Comparison of ENCODE assay signal across 1 cellular context in the genomic region with DNA sequence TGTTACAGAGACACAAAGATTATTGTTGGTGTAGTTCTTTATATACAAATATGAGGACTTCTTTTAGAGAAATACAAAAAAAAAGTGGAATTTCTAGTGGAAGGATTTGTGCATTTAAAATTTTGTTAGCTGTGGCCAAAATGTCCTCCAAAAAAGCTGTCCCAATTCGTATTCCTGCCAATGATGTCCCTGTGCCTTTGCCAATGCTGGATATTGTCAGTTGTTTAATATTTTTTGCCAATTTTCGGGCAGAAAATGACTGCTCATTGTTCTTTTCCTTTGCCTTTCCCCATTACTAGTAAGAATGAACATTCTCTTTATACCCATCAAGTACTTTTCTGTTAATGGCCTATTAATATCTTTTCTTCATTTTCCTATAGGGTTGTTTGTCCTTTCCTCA.
TF ChIP-seq lines count a peak whose summit lies in the region.

No MANE protein-coding gene starts in this region.

TF ChIP-seq in IMR-90, 13 proteins besides CTCF, POLR2A, EP300 and RAD21:
- TF ChIP-seq CEBPB (IDR thresholded peaks at IDR 0.05; ENCODE audit: low read depth, low read length) (no peak), RCOR1 (IDR thresholded peaks at IDR 0.05; ENCODE audit: insufficient replicate concordance, low read length) (no peak), MXI1 (IDR thresholded peaks at IDR 0.05; ENCODE audit: borderline replicate concordance, low read depth, low read length) (no peak), CHD1 (IDR thresholded peaks at IDR 0.05; ENCODE audit: low read depth, low read length) (no peak), RFX5 (IDR thresholded peaks at IDR 0.05; ENCODE audit: low read depth, low read length) (no peak), FOS (IDR thresholded peaks at IDR 0.05; ENCODE audit: low read depth, low read length) (no peak)
- TF ChIP-seq, protein P1, sequence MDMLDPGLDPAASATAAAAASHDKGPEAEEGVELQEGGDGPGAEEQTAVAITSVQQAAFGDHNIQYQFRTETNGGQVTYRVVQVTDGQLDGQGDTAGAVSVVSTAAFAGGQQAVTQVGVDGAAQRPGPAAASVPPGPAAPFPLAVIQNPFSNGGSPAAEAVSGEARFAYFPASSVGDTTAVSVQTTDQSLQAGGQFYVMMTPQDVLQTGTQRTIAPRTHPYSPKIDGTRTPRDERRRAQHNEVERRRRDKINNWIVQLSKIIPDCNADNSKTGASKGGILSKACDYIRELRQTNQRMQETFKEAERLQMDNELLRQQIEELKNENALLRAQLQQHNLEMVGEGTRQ (IDR thresholded peaks at IDR 0.05; ENCODE audit: low read depth, low read length), result no peak
